In genomic region chr2:177393824-177394614, GRCh38 we compare ENCODE assay signal across 1 cellular context.
TF ChIP-seq lines count a peak whose summit lies in the region.

No MANE protein-coding gene starts in this region.

TF ChIP-seq in HepG2, 621 proteins besides CTCF, POLR2A, EP300 and RAD21 (continued from another document and continues in another):
- TF ChIP-seq, protein P1, sequence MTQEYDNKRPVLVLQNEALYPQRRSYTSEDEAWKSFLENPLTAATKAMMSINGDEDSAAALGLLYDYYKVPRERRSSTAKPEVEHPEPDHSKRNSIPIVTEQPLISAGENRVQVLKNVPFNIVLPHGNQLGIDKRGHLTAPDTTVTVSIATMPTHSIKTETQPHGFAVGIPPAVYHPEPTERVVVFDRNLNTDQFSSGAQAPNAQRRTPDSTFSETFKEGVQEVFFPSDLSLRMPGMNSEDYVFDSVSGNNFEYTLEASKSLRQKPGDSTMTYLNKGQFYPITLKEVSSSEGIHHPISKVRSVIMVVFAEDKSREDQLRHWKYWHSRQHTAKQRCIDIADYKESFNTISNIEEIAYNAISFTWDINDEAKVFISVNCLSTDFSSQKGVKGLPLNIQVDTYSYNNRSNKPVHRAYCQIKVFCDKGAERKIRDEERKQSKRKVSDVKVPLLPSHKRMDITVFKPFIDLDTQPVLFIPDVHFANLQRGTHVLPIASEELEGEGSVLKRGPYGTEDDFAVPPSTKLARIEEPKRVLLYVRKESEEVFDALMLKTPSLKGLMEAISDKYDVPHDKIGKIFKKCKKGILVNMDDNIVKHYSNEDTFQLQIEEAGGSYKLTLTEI (CRISPR knock-in tag; conservative IDR thresholded peaks at IDR 0.05), result no peak
- TF ChIP-seq ZNF563 (CRISPR knock-in tag; IDR thresholded peaks at IDR 0.05), result no peak
- TF ChIP-seq REST (IDR thresholded peaks at IDR 0.05; ENCODE audit: borderline replicate concordance in 1 of 2, low read depth in 1 of 2, low read length in 2 of 2), result no peak
- TF ChIP-seq ZNF326 (CRISPR knock-in tag; IDR thresholded peaks at IDR 0.05; ENCODE audit: borderline replicate concordance), result no peak
- TF ChIP-seq ZNF333 (CRISPR knock-in tag; IDR thresholded peaks at IDR 0.05; ENCODE audit: borderline replicate concordance), result no peak
- 0 out of 2 replicates have a peak, but pooled peaks have one; percentile 17 for TF ChIP-seq GFI1 (CRISPR knock-in tag; IDR thresholded peaks at IDR 0.05; ENCODE audit: borderline replicate concordance)
- no peak for TF ChIP-seq ZNF354B (CRISPR knock-in tag; IDR thresholded peaks at IDR 0.05)
- no peak for TF ChIP-seq ZNF329 (CRISPR knock-in tag; IDR thresholded peaks at IDR 0.05; ENCODE audit: low read depth)
- no peak for TF ChIP-seq ZNF337 (CRISPR knock-in tag; IDR thresholded peaks at IDR 0.05; ENCODE audit: borderline replicate concordance, low read depth)
- TF ChIP-seq MIXL1 (CRISPR knock-in tag; IDR thresholded peaks at IDR 0.05), result no peak; the same call in 1 of the 2 replicates
- TF ChIP-seq KDM5A (IDR thresholded peaks at IDR 0.05; ENCODE audit: borderline replicate concordance, low read length), result no peak
- no peak for TF ChIP-seq ZNF496 (CRISPR knock-in tag; IDR thresholded peaks at IDR 0.05; ENCODE audit: insufficient replicate concordance)
- no peak for TF ChIP-seq NFYC (CRISPR knock-in tag; IDR thresholded peaks at IDR 0.05)
- TF ChIP-seq NCOA1 (CRISPR knock-in tag; IDR thresholded peaks at IDR 0.05), result no peak; the same call in 1 of the 2 replicates
- no peak for TF ChIP-seq ZNF138 (CRISPR knock-in tag; IDR thresholded peaks at IDR 0.05; ENCODE audit: low read depth)
- TF ChIP-seq ZNF549 (CRISPR knock-in tag; IDR thresholded peaks at IDR 0.05), result no peak
- peak; percentile 53; the same call in 1 of the 2 replicates for TF ChIP-seq ZBTB37 (CRISPR knock-in tag; IDR thresholded peaks at IDR 0.05)
- TF ChIP-seq RELA (CRISPR knock-in tag; IDR thresholded peaks at IDR 0.05), result no peak
- TF ChIP-seq MLLT10 (CRISPR knock-in tag; IDR thresholded peaks at IDR 0.05), result no peak
- no peak for TF ChIP-seq MAFK (conservative IDR thresholded peaks at IDR 0.05 in 1 of 2, IDR thresholded peaks at IDR 0.05 in 1 of 2; ENCODE audit: low read length in 2 of 2)
- peak; percentile 36; the same call in 1 of the 2 replicates for TF ChIP-seq ZKSCAN8 (CRISPR knock-in tag; IDR thresholded peaks at IDR 0.05; ENCODE audit: borderline replicate concordance)
- peak; percentile 43; the same call in 1 of the 2 replicates for TF ChIP-seq RARA (CRISPR knock-in tag; IDR thresholded peaks at IDR 0.05)
- TF ChIP-seq BRD4 (CRISPR knock-in tag; IDR thresholded peaks at IDR 0.05), result no peak
- TF ChIP-seq AGO2 (optimal IDR thresholded peaks at IDR 0.05; ENCODE audit: low read depth, low read length), result no peak
- TF ChIP-seq, protein P2, sequence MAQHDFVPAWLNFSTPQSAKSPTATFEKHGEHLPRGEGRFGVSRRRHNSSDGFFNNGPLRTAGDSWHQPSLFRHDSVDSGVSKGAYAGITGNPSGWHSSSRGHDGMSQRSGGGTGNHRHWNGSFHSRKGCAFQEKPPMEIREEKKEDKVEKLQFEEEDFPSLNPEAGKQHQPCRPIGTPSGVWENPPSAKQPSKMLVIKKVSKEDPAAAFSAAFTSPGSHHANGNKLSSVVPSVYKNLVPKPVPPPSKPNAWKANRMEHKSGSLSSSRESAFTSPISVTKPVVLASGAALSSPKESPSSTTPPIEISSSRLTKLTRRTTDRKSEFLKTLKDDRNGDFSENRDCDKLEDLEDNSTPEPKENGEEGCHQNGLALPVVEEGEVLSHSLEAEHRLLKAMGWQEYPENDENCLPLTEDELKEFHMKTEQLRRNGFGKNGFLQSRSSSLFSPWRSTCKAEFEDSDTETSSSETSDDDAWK (CRISPR knock-in tag; IDR thresholded peaks at IDR 0.05), result no peak
- no peak for TF ChIP-seq JUNB (CRISPR knock-in tag; IDR thresholded peaks at IDR 0.05; ENCODE audit: borderline replicate concordance)
- TF ChIP-seq RCOR2 (CRISPR knock-in tag; IDR thresholded peaks at IDR 0.05), result peak; percentile 17; the same call in 1 of the 2 replicates
- 0 out of 4 replicates have a peak, but pooled peaks of 1 of the 2 experiments have one; percentile 14 for TF ChIP-seq HMGXB4 (CRISPR knock-in tag; IDR thresholded peaks at IDR 0.05; ENCODE audit: borderline replicate concordance in 1 of 2, low read depth in 1 of 2)
- no peak for TF ChIP-seq ZBTB25 (CRISPR knock-in tag; IDR thresholded peaks at IDR 0.05)
- TF ChIP-seq, protein P3, sequence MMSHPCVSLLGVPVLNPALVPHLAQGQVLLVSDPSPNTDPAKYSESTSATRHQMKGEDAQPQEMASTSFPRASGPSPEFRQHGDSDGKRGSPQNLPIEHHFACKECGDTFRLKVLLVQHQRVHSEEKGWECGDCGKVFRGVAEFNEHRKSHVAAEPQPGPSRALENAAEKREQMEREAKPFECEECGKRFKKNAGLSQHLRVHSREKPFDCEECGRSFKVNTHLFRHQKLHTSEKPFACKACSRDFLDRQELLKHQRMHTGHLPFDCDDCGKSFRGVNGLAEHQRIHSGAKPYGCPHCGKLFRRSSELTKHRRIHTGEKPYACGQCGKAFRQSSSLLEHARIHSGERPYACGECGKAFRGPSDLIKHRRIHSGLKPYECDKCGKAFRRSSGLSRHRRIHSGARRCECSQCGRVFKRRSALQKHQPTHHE (CRISPR knock-in tag; IDR thresholded peaks at IDR 0.05; ENCODE audit: borderline replicate concordance), result no peak
- TF ChIP-seq ZNF609 (CRISPR knock-in tag; IDR thresholded peaks at IDR 0.05; ENCODE audit: borderline replicate concordance), result peak; percentile 86
- TF ChIP-seq NFIB (CRISPR knock-in tag; IDR thresholded peaks at IDR 0.05; ENCODE audit: borderline replicate concordance), result no peak
- TF ChIP-seq RFXANK (CRISPR knock-in tag; IDR thresholded peaks at IDR 0.05), result 0 out of 2 replicates have a peak, but pooled peaks have one; percentile 7
- no peak for TF ChIP-seq KDM3A (CRISPR knock-in tag; IDR thresholded peaks at IDR 0.05; ENCODE audit: low read depth)
- TF ChIP-seq ZNF644 (CRISPR knock-in tag; IDR thresholded peaks at IDR 0.05; ENCODE audit: low read depth), result no peak
- TF ChIP-seq NR2C2 (CRISPR knock-in tag; IDR thresholded peaks at IDR 0.05; ENCODE audit: borderline replicate concordance), result 0 out of 2 replicates have a peak, but pooled peaks have one; percentile 8
- no peak for TF ChIP-seq DMTF1 (CRISPR knock-in tag; IDR thresholded peaks at IDR 0.05)
- TF ChIP-seq ZNF33B (CRISPR knock-in tag; IDR thresholded peaks at IDR 0.05), result no peak
- TF ChIP-seq GATAD2A (CRISPR knock-in tag; IDR thresholded peaks at IDR 0.05), result peak; percentile 62; the same call in 1 of the 2 replicates
- TF ChIP-seq ZSCAN20 (CRISPR knock-in tag; IDR thresholded peaks at IDR 0.05; ENCODE audit: borderline replicate concordance), result no peak
- no peak for TF ChIP-seq KDM5B (CRISPR knock-in tag; IDR thresholded peaks at IDR 0.05; ENCODE audit: borderline replicate concordance)
- TF ChIP-seq NFE2L1 (CRISPR knock-in tag; IDR thresholded peaks at IDR 0.05; ENCODE audit: borderline replicate concordance), result no peak
- no peak for TF ChIP-seq ZNF451 (CRISPR knock-in tag; IDR thresholded peaks at IDR 0.05)
- TF ChIP-seq HMG20A (CRISPR knock-in tag; IDR thresholded peaks at IDR 0.05; ENCODE audit: borderline replicate concordance), result peak; percentile 43; the same call in 1 of the 2 replicates
- TF ChIP-seq ARNT (IDR thresholded peaks at IDR 0.05), result no peak
